1 cellular context compared by ENCODE assay signal in the genomic region with DNA sequence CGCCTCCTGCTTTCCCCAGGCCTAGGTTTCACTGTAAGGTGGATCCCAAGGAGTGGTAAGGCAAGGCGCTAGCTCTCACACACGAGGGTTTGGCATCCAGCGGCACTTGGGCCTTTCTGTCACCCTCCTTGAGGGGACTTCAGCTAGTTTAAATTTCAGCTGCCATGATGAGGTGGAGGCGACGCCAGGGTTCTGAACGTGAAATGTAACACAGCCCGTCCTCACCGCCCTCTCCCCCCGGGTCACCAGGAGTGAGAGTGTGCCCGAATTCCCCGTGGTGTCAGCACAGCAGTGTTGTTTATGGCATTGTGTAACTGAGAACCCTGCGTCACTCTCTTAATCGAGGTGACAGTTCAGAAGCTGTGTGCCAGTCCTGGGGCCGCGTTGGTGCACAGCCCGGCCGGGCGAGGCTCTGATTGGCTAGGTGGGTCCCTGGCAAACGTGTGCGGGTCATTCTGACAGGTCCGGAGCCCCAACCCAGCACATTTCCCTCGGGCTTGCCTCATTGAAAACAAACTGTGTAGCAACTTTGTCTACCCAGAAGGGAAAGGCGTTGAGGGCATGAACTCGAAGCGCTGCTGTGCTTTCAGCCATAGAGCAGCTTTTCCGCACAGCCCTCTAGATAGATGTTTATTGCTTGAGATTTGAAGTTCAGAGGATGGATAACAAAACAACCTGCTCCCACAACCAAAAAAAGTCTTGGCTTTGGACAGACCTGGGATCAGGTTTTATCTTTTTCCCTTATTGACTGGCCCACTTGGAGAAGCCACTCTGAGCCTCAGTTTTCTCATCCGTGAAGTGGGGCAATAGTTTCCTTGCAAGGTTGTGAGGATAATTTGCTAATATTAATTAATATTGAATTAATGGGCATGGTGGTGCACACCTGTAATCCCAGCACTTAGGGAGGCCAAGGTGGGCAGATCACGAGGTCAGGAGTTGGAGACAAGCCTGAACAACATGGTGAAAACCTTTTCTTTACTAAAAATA.
TF ChIP-seq lines count a peak whose summit lies in the region.

No MANE protein-coding gene starts in this region.

TF ChIP-seq in K562, 482 proteins besides CTCF, POLR2A, EP300 and RAD21:
- TF ChIP-seq MBD2 (IDR thresholded peaks at IDR 0.05; ENCODE audit: borderline replicate concordance, low read depth) (no peak), POLR2G (IDR thresholded peaks at IDR 0.05; ENCODE audit: low read depth, low read length) (no peak), ZNF212 (CRISPR knock-in tag; IDR thresholded peaks at IDR 0.05) (no peak), ADNP (tag; IDR thresholded peaks at IDR 0.05) (peak; percentile 23; the same call in 1 of the 2 replicates), NFE2L1 (tag; IDR thresholded peaks at IDR 0.05; ENCODE audit: borderline replicate concordance, low read depth) (no peak), TAF1 (IDR thresholded peaks at IDR 0.05; ENCODE audit: control insufficient read depth, extremely low read depth, insufficient read depth, low read length, severe bottlenecking) (no peak), ZNF586 (CRISPR knock-in tag; conservative IDR thresholded peaks at IDR 0.05) (no peak), NUFIP1 (IDR thresholded peaks at IDR 0.05; ENCODE audit: partially characterized antibody) (no peak), BCOR (IDR thresholded peaks at IDR 0.05) (peak; percentile 68; the same call in 1 of the 2 replicates), HINFP (tag; conservative IDR thresholded peaks at IDR 0.05; ENCODE audit: low read depth) (no peak), NR4A1 (CRISPR knock-in tag; IDR thresholded peaks at IDR 0.05) (no peak), NR4A1 (tag; IDR thresholded peaks at IDR 0.05) (no peak), KDM1A (IDR thresholded peaks at IDR 0.05) (peak in 1 of 2 experiments; percentile 17; a peak in 1 of 4 replicates), CREB5 (CRISPR knock-in tag; IDR thresholded peaks at IDR 0.05) (no peak), NCOA6 (IDR thresholded peaks at IDR 0.05) (no peak), ERF (CRISPR knock-in tag; IDR thresholded peaks at IDR 0.05) (no peak), RBM25 (IDR thresholded peaks at IDR 0.05; ENCODE audit: low read depth, low read length, severe bottlenecking) (peak; percentile 81)
